1 cellular context compared by ENCODE assay signal in the genomic region with DNA sequence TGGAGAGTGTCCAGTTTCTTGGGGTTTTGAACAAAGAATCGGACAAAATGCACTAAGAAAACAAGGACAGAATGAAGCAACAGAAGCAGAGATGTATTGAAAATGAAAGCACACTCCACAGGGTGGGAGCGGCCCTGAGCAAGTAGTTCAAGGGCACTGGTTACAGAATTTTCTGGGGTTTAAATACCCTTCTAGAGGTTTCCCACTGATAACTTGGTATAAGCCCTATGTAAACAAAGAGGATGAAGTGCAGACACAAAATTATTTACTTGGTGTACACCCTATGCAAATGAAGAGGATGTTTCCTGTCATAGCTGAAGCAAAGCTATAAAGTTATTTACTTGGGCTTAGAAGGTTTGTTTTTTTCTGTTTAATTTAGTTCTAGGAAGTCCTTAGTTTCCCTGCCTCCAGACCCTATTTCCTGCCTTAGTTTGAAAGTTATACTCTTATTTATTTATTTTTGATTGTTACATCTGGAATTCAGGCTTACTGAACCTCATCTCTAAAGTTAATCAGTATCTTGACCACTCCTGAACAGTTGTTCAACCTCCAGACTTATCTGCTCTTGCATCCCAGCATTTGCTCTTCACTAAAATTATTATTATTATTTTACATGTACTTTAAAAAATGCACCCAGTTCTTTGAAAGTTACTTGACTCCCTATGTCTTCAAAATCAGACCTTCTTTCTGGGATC.
TF ChIP-seq lines count a peak whose summit lies in the region.

No MANE protein-coding gene starts in this region.

TF ChIP-seq in SK-N-SH, 30 proteins besides CTCF, POLR2A, EP300 and RAD21 (continued from another document):
- no peak for TF ChIP-seq FOXM1 (IDR thresholded peaks at IDR 0.05; ENCODE audit: low read depth)
TF ChIP-seq in SK-N-SH: peak in this region for 0.
